19 cellular contexts compared by ENCODE assay signal in genomic region chr19:10680545-10681135, GRCh38.
"Had no signal": no experiment of that assay in that cellular context is flagged by ENCODE, and none has a peak within 500 bp of the region (broad histone marks: within the 10 kb centered on the region; RNA-seq: fewer than 3 reads in every experiment).

No MANE protein-coding gene starts in this region.

- H3K27ac ChIP-seq: brain microvascular endothelial cell, colonic mucosa, gastrocnemius medialis, parathyroid adenoma, thyroid gland had no signal

- H3K9me3 Mint-ChIP-seq: activated naive CD8-positive, alpha-beta T cell treated with anti-CD3 and anti-CD28 coated beads, Interleukin-2, amount 10 ng/mL, durations not matched to agents 7 days and 5 days; naive B cell; neural crest cell had no signal

- H3K4me3 ChIP-seq: colonic mucosa, gastrocnemius medialis, mucosa of descending colon, smooth muscle cell, thyroid gland had no signal

- H3K27me3 Mint-ChIP-seq: activated naive CD8-positive, alpha-beta T cell treated with anti-CD3 and anti-CD28 coated beads, Interleukin-2, amount 10 ng/mL, durations not matched to agents 7 days and 5 days; naive B cell had no signal

- H3K4me1 ChIP-seq: colonic mucosa, gastrocnemius medialis, thyroid gland had no signal

- H3K4me3 Mint-ChIP-seq: activated naive CD8-positive, alpha-beta T cell treated with anti-CD3 and anti-CD28 coated beads, Interleukin-2, amount 10 ng/mL, durations not matched to agents 7 days and 5 days; neural crest cell had no signal

- H3K4me2 ChIP-seq: smooth muscle cell had no signal

- H2AFZ ChIP-seq: parathyroid adenoma had no signal

- H3K9me3 ChIP-seq: colonic mucosa, gastrocnemius medialis, mucosa of descending colon, thyroid gland had no signal

- H3K27me3 ChIP-seq: brain microvascular endothelial cell, colonic mucosa, gastrocnemius medialis, thyroid gland had no signal

- H3K4me1 Mint-ChIP-seq: activated naive CD8-positive, alpha-beta T cell treated with anti-CD3 and anti-CD28 coated beads, Interleukin-2, amount 10 ng/mL, durations not matched to agents 7 days and 5 days; naive B cell; neural crest cell had no signal

- DNase-seq: activated CD4-positive, alpha-beta T cell treated with anti-CD3 and anti-CD28 coated beads, Interleukin-2, amount 50 U/mL, for 4 hours; activated naive CD8-positive, alpha-beta T cell treated with anti-CD3 and anti-CD28 coated beads, Interleukin-2, amount 10 ng/mL, durations not matched to agents 7 days and 5 days; brain microvascular endothelial cell; central memory CD4-positive, alpha-beta T cell; colonic mucosa; gastrocnemius medialis; head of caudate nucleus; left ventricle myocardium superior; mesenchymal stem cell; mucosa of descending colon; naive B cell; stimulated activated CD4-positive, alpha-beta T cell treated with anti-CD3 and anti-CD28 coated beads, Interleukin-4, amount 100 ng/mL, for 1 hour; SW 1271; thyroid gland had no signal

- H3K9ac ChIP-seq: parathyroid adenoma had no signal

- H3K27ac Mint-ChIP-seq: activated naive CD8-positive, alpha-beta T cell treated with anti-CD3 and anti-CD28 coated beads, Interleukin-2, amount 10 ng/mL, durations not matched to agents 7 days and 5 days had no signal

- ATAC-seq: esophagus mucosa, gastrocnemius medialis, mucosa of descending colon, sciatic nerve had no signal
